Comparison of ENCODE assay signal across 18 cellular contexts in genomic region chr5:134409321-134409720, GRCh38. TPM values are rescaled to one million over a fixed set of nuclear protein-coding genes. Genes with fewer than 3 reads are reported as not detected.
DNase-seq lines count a peak whose midpoint lies in the region; ATAC-seq and TF ChIP-seq lines count a peak whose summit lies in the region.
"Had no signal": no experiment of that assay in that cellular context is flagged by ENCODE, and none has a peak within 500 bp of the region (broad histone marks: within the 10 kb centered on the region; RNA-seq: fewer than 3 reads in every experiment).

No MANE protein-coding gene starts in this region.

- H3K4me2 ChIP-seq in neural cell (ENCODE audit: low read length), result no peak overlapping the region

- no peaks in the 10 kb centered on the region for H3K9me3 Mint-ChIP-seq in activated T-cell treated with anti-CD3 and anti-CD28 coated beads, Interleukin-2, amount 50 U/mL, for 72 hours
- H3K9me3 Mint-ChIP-seq in brain (no peaks in the 10 kb centered on the region), glutamatergic neuron (ENCODE audit: unreplicated experiment) (no peaks in the 10 kb centered on the region)

- in situ Hi-C loops in gastrocnemius medialis (cut with MboI; ENCODE audit: low sequenced_read_pairs in 4 of 4), result loop anchor here in 3 of 4 donors (25.0 kb wide), 1 partner anchor 103 kb away; no protein-coding TSS in a partner anchor

- H3K36me3 ChIP-seq in neural cell (ENCODE audit: insufficient read depth, low read length) (no peaks in the 10 kb centered on the region), gastrocnemius medialis (peaks cover 0 to 12% of the 10 kb centered on the region in 2 donors)

- TF ChIP-seq RAD21 in neural cell (conservative IDR thresholded peaks at IDR 0.05), result no peak

- no peak overlapping the region for H2AFZ ChIP-seq in neural cell (ENCODE audit: low read depth, low read length)

- H3K79me2 ChIP-seq in neural cell (replicated peaks; ENCODE audit: insufficient read depth, low read length), result peaks cover 20% of the 10 kb centered on the region

- no peak for TF ChIP-seq POLR2A in gastrocnemius medialis (IDR thresholded peaks at IDR 0.05)

- H3K27ac Mint-ChIP-seq in activated T-cell treated with anti-CD3 and anti-CD28 coated beads, Interleukin-2, amount 50 U/mL, for 72 hours, result peak overlapping the region; percentile 30
- H3K27ac Mint-ChIP-seq in brain, result peak overlapping the region in 1 of 5 experiments; percentile 15
- no peak overlapping the region for H3K27ac Mint-ChIP-seq in glutamatergic neuron (ENCODE audit: unreplicated experiment)

- H3K4me3 ChIP-seq in Jurkat, Clone E6-1 (ENCODE audit: low read length), result no peak overlapping the region
- H3K4me3 ChIP-seq in neural cell (ENCODE audit: low read length), result peak overlapping the region; percentile 85
- no peak overlapping the region for H3K4me3 ChIP-seq in gastrocnemius medialis
- H3K4me3 ChIP-seq: HAP-1, right atrium auricular region, thyroid gland had no signal

- H3K4me3 Mint-ChIP-seq in activated T-cell treated with anti-CD3 and anti-CD28 coated beads, Interleukin-2, amount 50 U/mL, for 72 hours, result peak overlapping the region in 1 of 2 donors; percentile 39
- H3K4me3 Mint-ChIP-seq in brain (peak overlapping the region; percentile 42 to 97 (median 60)), glutamatergic neuron (ENCODE audit: unreplicated experiment) (no peak overlapping the region)

- no peaks in the 10 kb centered on the region for H3K9me3 ChIP-seq in neural cell (ENCODE audit: low read length)
- H3K9me3 ChIP-seq in gastrocnemius medialis, result no peaks in the 10 kb centered on the region
- H3K9me3 ChIP-seq: HAP-1, right atrium auricular region, thyroid gland had no signal

- no peak for ATAC-seq in activated T-cell treated with anti-CD3 and anti-CD28 coated beads, Interleukin-2, amount 50 U/mL, for 72 hours (replicated peaks in 1 of 2)
- ATAC-seq in gastrocnemius medialis, result no peak
- no peak for ATAC-seq in GM21423 (IDR thresholded peaks at IDR 0.05; ENCODE audit: unreplicated experiment)

- H3K9ac ChIP-seq in neural cell (ENCODE audit: low read length), result no peak overlapping the region

- no peaks in the 10 kb centered on the region for H3K27me3 Mint-ChIP-seq in activated T-cell treated with anti-CD3 and anti-CD28 coated beads, Interleukin-2, amount 50 U/mL, for 72 hours (ENCODE audit: low read depth)
- peaks cover 8% of the 10 kb centered on the region for H3K27me3 Mint-ChIP-seq in brain
- H3K27me3 Mint-ChIP-seq in glutamatergic neuron (ENCODE audit: unreplicated experiment), result peaks cover 3% of the 10 kb centered on the region

- DNase-seq in activated T-cell treated with anti-CD3 and anti-CD28 coated beads, Interleukin-2, amount 50 U/mL, for 72 hours, result no peak
- DNase-seq in activated T-cell treated with anti-CD3 and anti-CD28 coated beads, Interleukin-2, amount 50 U/mL, for 48 hours, result no peak
- peak; percentile 19 for DNase-seq in Jurkat, Clone E6-1 (ENCODE audit: low read depth, low spot score)
- DNase-seq in gastrocnemius medialis (no peak), glutamatergic neuron (no peak)
- DNase-seq: activated CD4-positive, alpha-beta T cell treated with anti-CD3 and anti-CD28 coated beads, Interleukin-2, amount 50 U/mL, for 4 hours; amygdala; cerebellar nuclear complex; IMR-90; midbrain; MV-4-11; NCI-H1930; thyroid gland had no signal

- TF ChIP-seq EP300 in neural cell (conservative IDR thresholded peaks at IDR 0.05; ENCODE audit: poor library complexity, severe bottlenecking), result no peak

- H3K27ac ChIP-seq in neural cell (ENCODE audit: low read length), result no peak overlapping the region
- H3K27ac ChIP-seq in gastrocnemius medialis, result peak overlapping the region in 1 of 4 donors; percentile 4
- H3K27ac ChIP-seq: right atrium auricular region, thyroid gland had no signal

- H3K27me3 ChIP-seq in neural cell (ENCODE audit: insufficient read depth, low read depth, low read length), result no peaks in the 10 kb centered on the region
- no peaks in the 10 kb centered on the region for H3K27me3 ChIP-seq in gastrocnemius medialis
- H3K27me3 ChIP-seq: right atrium auricular region, thyroid gland had no signal

- no peaks in the 10 kb centered on the region for H3F3A ChIP-seq in neural cell (ENCODE audit: insufficient read depth, low read length, poor library complexity, severe bottlenecking)

- H3K36me3 Mint-ChIP-seq in activated T-cell treated with anti-CD3 and anti-CD28 coated beads, Interleukin-2, amount 50 U/mL, for 72 hours (ENCODE audit: insufficient read depth in 2 of 2), result peaks cover 0 to 6% of the 10 kb centered on the region in 2 donors
- H3K36me3 Mint-ChIP-seq in brain, result peaks cover 7% of the 10 kb centered on the region
- H3K36me3 Mint-ChIP-seq in glutamatergic neuron (ENCODE audit: unreplicated experiment), result no peaks in the 10 kb centered on the region

- H3K9me2 ChIP-seq in neural cell (ENCODE audit: insufficient read depth, low read length), result no peaks in the 10 kb centered on the region

- intact Hi-C loops in gastrocnemius medialis (cut with DNase I; ENCODE audit: low total_unique reads), result no loop called here

- no peaks in the 10 kb centered on the region for H4K20me1 ChIP-seq in neural cell (ENCODE audit: insufficient read depth)

- TF ChIP-seq CTCF in brain (conservative IDR thresholded peaks at IDR 0.05) (no peak), neural cell (IDR thresholded peaks at IDR 0.05; ENCODE audit: poor library complexity, severe bottlenecking) (no peak), gastrocnemius medialis (IDR thresholded peaks at IDR 0.05 in 4 of 5, conservative IDR thresholded peaks at IDR 0.05 in 1 of 5) (no peak), glutamatergic neuron (IDR thresholded peaks at IDR 0.05; ENCODE audit: partially characterized antibody, unreplicated experiment) (no peak)

- peaks cover 25 to 32% of the 10 kb centered on the region in 2 donors for H3K4me1 ChIP-seq in gastrocnemius medialis

- peaks cover 55% of the 10 kb centered on the region for H3K4me1 Mint-ChIP-seq in activated T-cell treated with anti-CD3 and anti-CD28 coated beads, Interleukin-2, amount 50 U/mL, for 72 hours (ENCODE audit: low read depth)
- peaks cover 33% of the 10 kb centered on the region for H3K4me1 Mint-ChIP-seq in brain
- H3K4me1 Mint-ChIP-seq in glutamatergic neuron (ENCODE audit: low read depth, unreplicated experiment), result no peaks in the 10 kb centered on the region

TF ChIP-seq in neural cell, 6 proteins besides CTCF, POLR2A, EP300 and RAD21:
- no peak for TF ChIP-seq MXI1 (conservative IDR thresholded peaks at IDR 0.05; ENCODE audit: poor library complexity, severe bottlenecking)
- TF ChIP-seq POLR2AphosphoS5 (IDR thresholded peaks at IDR 0.05), result no peak
- TF ChIP-seq EZH2 (IDR thresholded peaks at IDR 0.05; ENCODE audit: borderline replicate concordance, insufficient read depth, low read length, poor library complexity, severe bottlenecking), result no peak
- no peak for TF ChIP-seq TAF1 (IDR thresholded peaks at IDR 0.05; ENCODE audit: low read depth)
- TF ChIP-seq SMC3 (conservative IDR thresholded peaks at IDR 0.05; ENCODE audit: poor library complexity), result no peak
- no peak for TF ChIP-seq REST (IDR thresholded peaks at IDR 0.05; ENCODE audit: borderline replicate concordance)
TF ChIP-seq in neural cell: peak in this region for 0.

RNA-seq across cellular contexts. Expression of gene CDKN2AIPNL, which starts 2.4 kb away (rescaled TPM):
- total RNA-seq in activated T-cell treated with anti-CD3 and anti-CD28 coated beads, Interleukin-2, amount 50 U/mL, for 72 hours, result 10 to 100 TPM; 24.6 to 25.8 TPM
- 47.4 TPM for polyA plus RNA-seq in Jurkat, Clone E6-1 (2012; ENCODE audit: insufficient read depth, insufficient read length)
- polyA plus RNA-seq in brain (ENCODE audit: insufficient read depth, low read depth, low replicate concordance) (47.8 TPM), neural cell (77.0 and 78.4 TPM in 2 replicates)
- 46.0 and 55.1 TPM in 2 replicates for polyA minus RNA-seq in neural cell
- total RNA-seq in gastrocnemius medialis (10 to 100 TPM; 23.6 to 58.5 (median 37.4) TPM), glutamatergic neuron (ENCODE audit: unreplicated experiment) (41.3 TPM)

RNA-seq across cellular contexts. Expression of gene UBE2B, which starts 38.0 kb away (rescaled TPM):
- total RNA-seq in activated T-cell treated with anti-CD3 and anti-CD28 coated beads, Interleukin-2, amount 50 U/mL, for 72 hours, result 100 to 1,000 TPM; 129 to 162 TPM
- 124 TPM for polyA plus RNA-seq in Jurkat, Clone E6-1 (2012; ENCODE audit: insufficient read depth, insufficient read length)
- polyA plus RNA-seq in brain (ENCODE audit: insufficient read depth, low read depth, low replicate concordance), result 59.1 TPM
- 94.5 and 128 TPM in 2 replicates for polyA plus RNA-seq in neural cell
- 65.0 and 95.4 TPM in 2 replicates for polyA minus RNA-seq in neural cell
- total RNA-seq in gastrocnemius medialis, result 100 to 1,000 TPM in 1 of 4 donors, 10 to 100 TPM in 3; 22.2 to 124 (median 70.3) TPM
- 67.3 TPM for total RNA-seq in glutamatergic neuron (ENCODE audit: unreplicated experiment)

RNA-seq across cellular contexts. Expression of gene CDKL3, which starts 42.4 kb away (rescaled TPM):
- total RNA-seq in activated T-cell treated with anti-CD3 and anti-CD28 coated beads, Interleukin-2, amount 50 U/mL, for 72 hours, result 1 to 10 TPM; 3.9 to 5.8 TPM
- polyA plus RNA-seq in Jurkat, Clone E6-1 (2012; ENCODE audit: insufficient read depth, insufficient read length), result 8.0 TPM
- 3.0 TPM for polyA plus RNA-seq in brain (ENCODE audit: insufficient read depth, low read depth, low replicate concordance)
- 16.7 and 18.1 TPM in 2 replicates for polyA plus RNA-seq in neural cell
- polyA minus RNA-seq in neural cell, result 11.9 and 14.7 TPM in 2 replicates
- 10 to 100 TPM in 1 of 4 donors, 1 to 10 TPM in 2, under 1 TPM in 1; 0.36 to 10.4 (median 5.1) TPM for total RNA-seq in gastrocnemius medialis
- total RNA-seq in glutamatergic neuron (ENCODE audit: unreplicated experiment), result 4.2 TPM
